In genomic region chr12:128521981-128522380, GRCh38 we compare ENCODE assay signal across 8 cellular contexts.
"Had no signal": no experiment of that assay in that cellular context is flagged by ENCODE, and none has a peak within 500 bp of the region (broad histone marks: within the 10 kb centered on the region; RNA-seq: fewer than 3 reads in every experiment).

No MANE protein-coding gene starts in this region.

- H3K4me3 ChIP-seq: GM12878 had no signal

- DNase-seq: GDM1, GF-D8 had no signal

- FAIRE-seq: G401.6, GM12878, GM12891, GM12892, GM18507, GM19239 had no signal

- ATAC-seq: GM12878 had no signal
